ENCODE assay signal across 8 cellular contexts in genomic region chr7:157138424-157139141, GRCh38. TPM values are rescaled to one million over a fixed set of nuclear protein-coding genes. Genes with fewer than 3 reads are reported as not detected.
DNase-seq lines count a peak whose midpoint lies in the region; ATAC-seq and TF ChIP-seq lines count a peak whose summit lies in the region.

Gene UBE3C, plus strand, starts transcription at chr7:157138926. Its CDS starts 347 bp downstream, at chr7:157139273.

- peak; percentile 72 for TF ChIP-seq POLR2A in GM19099 (IDR thresholded peaks at IDR 0.05; ENCODE audit: extremely low read depth, insufficient read length, low read depth)

- no peak for TF ChIP-seq CTCF in AG10803 (conservative IDR thresholded peaks at IDR 0.05; ENCODE audit: low read length)
- no peak for TF ChIP-seq CTCF in kidney epithelial cell (IDR thresholded peaks at IDR 0.05; ENCODE audit: insufficient read depth, low read length, poor library complexity, severe bottlenecking)

- DNase-seq in AG10803 (ENCODE audit: low read depth) = peak; percentile 94
- peak; percentile 86 for DNase-seq in NCI-H510A (lab: John Stamatoyannopoulos, UW)
- peak; percentile 85 for DNase-seq in activated CD4-positive, alpha-beta T cell treated with anti-CD3 and anti-CD28 coated beads for 1 hour
- peak; percentile 96 for DNase-seq in cerebellum (ENCODE audit: low spot score)
- DNase-seq in kidney epithelial cell (ENCODE audit: low read depth) = peak; percentile 41
- peak; percentile 93 for DNase-seq in stimulated activated CD4-positive, alpha-beta T cell treated with anti-CD3 and anti-CD28 coated beads, Interleukin-15, amount 100 ng/mL, for 24 hours

- peak within 1 kb of the TSS; percentile 86 for H3K4me3 ChIP-seq in AG10803 (ENCODE audit: low read length)
- peak within 1 kb of the TSS; percentile 90 for H3K4me3 ChIP-seq in kidney epithelial cell (ENCODE audit: low read depth, low read length)

- H3K27me3 ChIP-seq in kidney epithelial cell (ENCODE audit: control insufficient read depth, insufficient read depth, low read length) = no peaks in the 10 kb centered on the region

- H3K36me3 ChIP-seq in kidney epithelial cell (ENCODE audit: control insufficient read depth, insufficient read depth, low read length) = peaks cover 1% of the 10 kb centered on the region

- peak; percentile 59 for ATAC-seq in HG03378 (IDR thresholded peaks at IDR 0.05; ENCODE audit: unreplicated experiment)

RNA-seq across cellular contexts. Expression of gene UBE3C, which starts in this region (rescaled TPM):
- total RNA-seq in cerebellum = 92.3 TPM
- 74.1 and 76.9 TPM in 2 replicates for total RNA-seq in kidney epithelial cell

Comparison
In these comparisons a context has a peak if more than half of its experiments do, and no peak if none do; other contexts are left out.
1. Peak in every context shown above with its lines: DNase-seq, ATAC-seq and H3K4me3 ChIP-seq.
2. DNase-seq: peak in every context shown above with its lines; median percentile 96 in cerebellum; 94 in AG10803; 93 in stimulated activated CD4-positive, alpha-beta T cell treated with anti-CD3 and anti-CD28 coated beads, Interleukin-15, amount 100 ng/mL, for 24 hours; 86 in NCI-H510A; 85 in activated CD4-positive, alpha-beta T cell treated with anti-CD3 and anti-CD28 coated beads for 1 hour; 41 in kidney epithelial cell.